In the genomic region with DNA sequence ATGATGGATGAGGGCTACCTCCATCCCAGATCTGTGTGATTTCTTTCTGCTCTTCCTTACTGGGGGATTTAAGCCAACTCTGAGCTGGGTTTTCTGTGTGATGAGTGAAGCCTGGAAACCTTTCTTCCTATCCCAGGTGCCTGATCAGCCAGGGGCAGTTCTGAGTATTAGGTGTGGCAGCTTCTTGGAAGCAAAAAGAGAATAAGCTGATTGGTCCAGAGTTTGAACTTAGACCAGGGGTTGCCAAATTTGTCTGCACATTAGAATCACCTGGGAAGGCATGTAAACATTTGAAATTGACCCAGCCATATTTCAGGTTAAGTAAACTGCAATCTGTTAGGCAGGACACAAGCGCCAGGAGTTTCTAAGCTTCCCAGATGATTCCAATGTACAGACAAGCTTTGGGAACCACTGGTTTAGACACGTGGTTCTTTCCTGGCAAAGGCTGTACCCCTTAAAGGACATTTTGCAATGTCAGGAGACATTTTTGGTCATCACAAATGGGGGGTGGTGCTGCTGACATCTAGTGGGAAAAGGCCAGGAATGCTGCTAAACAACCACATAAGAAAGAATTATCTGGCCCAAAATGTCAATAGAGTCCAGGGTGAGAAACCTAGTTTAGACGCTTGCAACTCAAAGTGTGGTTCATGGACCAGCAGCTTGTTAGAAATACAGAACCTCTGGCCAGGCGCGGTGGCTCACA, we compare ENCODE assay signal across 17 cellular contexts.
"Had no signal": no experiment of that assay in that cellular context is flagged by ENCODE, and none has a peak within 500 bp of the region (broad histone marks: within the 10 kb centered on the region; RNA-seq: fewer than 3 reads in every experiment).

No MANE protein-coding gene starts in this region.

- H3K9me3 Mint-ChIP-seq: activated B cell treated with CpG ODN at 0.5 μM for 24 hours; activated naive CD4-positive, alpha-beta T cell treated with anti-CD3 and anti-CD28 coated beads for 36 hours; activated naive CD8-positive, alpha-beta T cell treated with anti-CD3 and anti-CD28 coated beads, Interleukin-2, amount 50 U/mL, for 24 hours; activated T-cell treated with anti-CD3 and anti-CD28 coated beads, Interleukin-2, amount 50 U/mL, for 4 hours; effector memory CD8-positive, alpha-beta T cell; stimulated activated naive CD8-positive, alpha-beta T cell treated with anti-CD3 and anti-CD28 coated beads, Interleukin-15, Interleukin-2, amounts not matched to agents 100 ng/mL and 50 ng/mL, for 24 hours had no signal

- H3K27ac Mint-ChIP-seq: activated B cell treated with CpG ODN at 0.5 μM for 24 hours; activated CD8-positive, alpha-beta T cell treated with anti-CD3 and anti-CD28 coated beads, Interleukin-2, amount 10 ng/mL, durations not matched to agents 7 days and 5 days; activated naive CD4-positive, alpha-beta T cell treated with anti-CD3 and anti-CD28 coated beads for 36 hours; activated naive CD8-positive, alpha-beta T cell treated with anti-CD3 and anti-CD28 coated beads, Interleukin-2, amount 50 U/mL, for 24 hours; effector memory CD8-positive, alpha-beta T cell; stimulated activated naive CD8-positive, alpha-beta T cell treated with anti-CD3 and anti-CD28 coated beads, Interleukin-15, Interleukin-2, amounts not matched to agents 100 ng/mL and 50 ng/mL, for 24 hours; T-helper 17 cell had no signal

- H3K4me3 ChIP-seq: left lung, tibial nerve had no signal

- H3K36me3 ChIP-seq: left lung, tibial nerve had no signal

- H3K4me3 Mint-ChIP-seq: activated B cell treated with CpG ODN at 0.5 μM for 24 hours; activated CD8-positive, alpha-beta T cell treated with anti-CD3 and anti-CD28 coated beads, Interleukin-2, amount 10 ng/mL, durations not matched to agents 7 days and 5 days; activated naive CD4-positive, alpha-beta T cell treated with anti-CD3 and anti-CD28 coated beads for 36 hours; activated naive CD8-positive, alpha-beta T cell treated with anti-CD3 and anti-CD28 coated beads, Interleukin-2, amount 50 U/mL, for 24 hours; activated T-cell treated with anti-CD3 and anti-CD28 coated beads, Interleukin-2, amount 50 U/mL, for 4 hours; brain; effector memory CD8-positive, alpha-beta T cell; stimulated activated naive CD8-positive, alpha-beta T cell treated with anti-CD3 and anti-CD28 coated beads, Interleukin-15, Interleukin-2, amounts not matched to agents 100 ng/mL and 50 ng/mL, for 24 hours; T-helper 17 cell had no signal

- FAIRE-seq: urothelium cell line had no signal

- H3K4me1 Mint-ChIP-seq: activated B cell treated with CpG ODN at 0.5 μM for 24 hours; activated naive CD8-positive, alpha-beta T cell treated with anti-CD3 and anti-CD28 coated beads, Interleukin-2, amount 50 U/mL, for 24 hours had no signal

- H3K27ac ChIP-seq: left lung, tibial nerve had no signal

- H3K27me3 ChIP-seq: left lung, tibial nerve had no signal

- H3K36me3 Mint-ChIP-seq: brain had no signal

- ATAC-seq: activated CD8-positive, alpha-beta T cell treated with anti-CD3 and anti-CD28 coated beads, Interleukin-2, amount 10 ng/mL, durations not matched to agents 7 days and 5 days; activated naive CD8-positive, alpha-beta T cell treated with anti-CD3 and anti-CD28 coated beads, Interleukin-2, amount 50 U/mL, for 24 hours; activated T-cell treated with anti-CD3 and anti-CD28 coated beads, Interleukin-2, amount 50 U/mL, for 4 hours; effector memory CD8-positive, alpha-beta T cell; left lung; T-helper 17 cell had no signal

- H3K27me3 Mint-ChIP-seq: activated naive CD8-positive, alpha-beta T cell treated with anti-CD3 and anti-CD28 coated beads, Interleukin-2, amount 50 U/mL, for 24 hours; brain; stimulated activated naive CD8-positive, alpha-beta T cell treated with anti-CD3 and anti-CD28 coated beads, Interleukin-15, Interleukin-2, amounts not matched to agents 100 ng/mL and 50 ng/mL, for 24 hours had no signal

- H3K9me3 ChIP-seq: left lung, tibial nerve had no signal

- H3K4me1 ChIP-seq: left lung, tibial nerve had no signal

- DNase-seq: activated B cell treated with CpG ODN at 0.5 μM for 24 hours; activated CD4-positive, alpha-beta T cell treated with anti-CD3 and anti-CD28 coated beads for 48 hours; activated CD8-positive, alpha-beta T cell treated with anti-CD3 and anti-CD28 coated beads, Interleukin-2, amount 10 ng/mL, durations not matched to agents 7 days and 5 days; activated naive CD4-positive, alpha-beta T cell treated with anti-CD3 and anti-CD28 coated beads for 36 hours; activated naive CD8-positive, alpha-beta T cell treated with anti-CD3 and anti-CD28 coated beads, Interleukin-2, amount 50 U/mL, for 24 hours; activated T-cell treated with anti-CD3 and anti-CD28 coated beads, Interleukin-2, amount 50 U/mL, for 4 hours; anterior cingulate cortex; caudate nucleus; effector memory CD8-positive, alpha-beta T cell; islet precursor cell; left lung; stimulated activated CD4-positive, alpha-beta T cell treated with anti-CD3 and anti-CD28 coated beads, Interleukin-2, amount 100 ng/mL, for 24 hours; T-helper 17 cell had no signal
